8 cellular contexts compared by ENCODE assay signal in genomic region chr7:91288208-91288824, GRCh38. TPM values are rescaled to one million over a fixed set of nuclear protein-coding genes. Genes with fewer than 3 reads are reported as not detected.
DNase-seq lines count a peak whose midpoint lies in the region; ATAC-seq and TF ChIP-seq lines count a peak whose summit lies in the region.

No MANE protein-coding gene starts in this region.

- no peaks in the 10 kb centered on the region for H3K9me3 ChIP-seq in left lung

- H3K4me1 ChIP-seq in left lung = no peaks in the 10 kb centered on the region

- no peak overlapping the region for H3K27ac ChIP-seq in left lung

- H3K36me3 ChIP-seq in left lung = no peaks in the 10 kb centered on the region

- H3K4me3 ChIP-seq in left lung = no peak overlapping the region

- peak; percentile 33 to 50 for TF ChIP-seq CTCF in left lung (IDR thresholded peaks at IDR 0.05)

- H3K27me3 ChIP-seq in left lung = no peaks in the 10 kb centered on the region

- no peak overlapping the region for H3K27ac Mint-ChIP-seq in activated CD4-positive, alpha-beta T cell treated with anti-CD3 and anti-CD28 coated beads, Interleukin-2, amount 10 ng/mL, durations not matched to agents 24 days and 14 days
- H3K27ac Mint-ChIP-seq in activated CD8-positive, alpha-beta T cell treated with anti-CD3 and anti-CD28 coated beads, Interleukin-2, amount 10 ng/mL, durations not matched to agents 7 days and 5 days = no peak overlapping the region

- no peaks in the 10 kb centered on the region for H3K36me3 Mint-ChIP-seq in activated CD4-positive, alpha-beta T cell treated with anti-CD3 and anti-CD28 coated beads, Interleukin-2, amount 10 ng/mL, durations not matched to agents 24 days and 14 days (ENCODE audit: low read depth)
- H3K36me3 Mint-ChIP-seq in activated CD8-positive, alpha-beta T cell treated with anti-CD3 and anti-CD28 coated beads, Interleukin-2, amount 10 ng/mL, durations not matched to agents 7 days and 5 days (ENCODE audit: low read depth) = no peaks in the 10 kb centered on the region

- intact Hi-C loops in activated CD4-positive, alpha-beta T cell treated with anti-CD3 and anti-CD28 coated beads, Interleukin-2, amount 10 ng/mL, durations not matched to agents 24 days and 14 days (cut with micrococcal nuclease) = no loop called here
- intact Hi-C loops in left lung (cut with DNase I) = no loop called here

- H3K27me3 Mint-ChIP-seq in activated CD4-positive, alpha-beta T cell treated with anti-CD3 and anti-CD28 coated beads, Interleukin-2, amount 10 ng/mL, durations not matched to agents 24 days and 14 days = no peaks in the 10 kb centered on the region
- H3K27me3 Mint-ChIP-seq in activated CD8-positive, alpha-beta T cell treated with anti-CD3 and anti-CD28 coated beads, Interleukin-2, amount 10 ng/mL, durations not matched to agents 7 days and 5 days (ENCODE audit: low read depth) = no peaks in the 10 kb centered on the region

- no peak for ATAC-seq in activated CD8-positive, alpha-beta T cell treated with anti-CD3 and anti-CD28 coated beads, Interleukin-2, amount 10 ng/mL, durations not matched to agents 7 days and 5 days
- ATAC-seq in left lung = peak; percentile 89

- no peaks in the 10 kb centered on the region for H3K9me3 Mint-ChIP-seq in activated CD4-positive, alpha-beta T cell treated with anti-CD3 and anti-CD28 coated beads, Interleukin-2, amount 10 ng/mL, durations not matched to agents 24 days and 14 days
- no peaks in the 10 kb centered on the region for H3K9me3 Mint-ChIP-seq in activated CD8-positive, alpha-beta T cell treated with anti-CD3 and anti-CD28 coated beads, Interleukin-2, amount 10 ng/mL, durations not matched to agents 7 days and 5 days (ENCODE audit: insufficient read depth)

- H3K4me3 Mint-ChIP-seq in activated CD4-positive, alpha-beta T cell treated with anti-CD3 and anti-CD28 coated beads, Interleukin-2, amount 10 ng/mL, durations not matched to agents 24 days and 14 days = no peak overlapping the region
- no peak overlapping the region for H3K4me3 Mint-ChIP-seq in activated CD8-positive, alpha-beta T cell treated with anti-CD3 and anti-CD28 coated beads, Interleukin-2, amount 10 ng/mL, durations not matched to agents 7 days and 5 days

- CTCF ChIA-PET in activated CD8-positive, alpha-beta T cell treated with anti-CD3 and anti-CD28 coated beads, Interleukin-2, amount 10 ng/mL, durations not matched to agents 7 days and 5 days (lab: Charles Lee) = no interaction called here

- no peaks in the 10 kb centered on the region for H3K4me1 Mint-ChIP-seq in activated CD4-positive, alpha-beta T cell treated with anti-CD3 and anti-CD28 coated beads, Interleukin-2, amount 10 ng/mL, durations not matched to agents 24 days and 14 days
- H3K4me1 Mint-ChIP-seq in activated CD8-positive, alpha-beta T cell treated with anti-CD3 and anti-CD28 coated beads, Interleukin-2, amount 10 ng/mL, durations not matched to agents 7 days and 5 days (ENCODE audit: low read depth) = no peaks in the 10 kb centered on the region

- POLR2A ChIA-PET in activated CD8-positive, alpha-beta T cell treated with anti-CD3 and anti-CD28 coated beads, Interleukin-2, amount 10 ng/mL, durations not matched to agents 7 days and 5 days (lab: Charles Lee) = no interaction called here

- TF ChIP-seq EP300 in Ishikawa (IDR thresholded peaks at IDR 0.05; ENCODE audit: borderline replicate concordance) = no peak

- peak; percentile 39; the same call in 1 of the 2 replicates for TF ChIP-seq RAD21 in Ishikawa (IDR thresholded peaks at IDR 0.05; ENCODE audit: low read depth)

- peak; percentile 65 for DNase-seq in activated CD4-positive, alpha-beta T cell treated with anti-CD3 and anti-CD28 coated beads, Interleukin-2, amount 10 ng/mL, durations not matched to agents 24 days and 14 days
- no peak for DNase-seq in activated CD4-positive, alpha-beta T cell treated with anti-CD3 and anti-CD28 coated beads for 4 hours
- peak; percentile 31 for DNase-seq in activated CD8-positive, alpha-beta T cell treated with anti-CD3 and anti-CD28 coated beads, Interleukin-2, amount 10 ng/mL, durations not matched to agents 7 days and 5 days
- DNase-seq in left lung (peak in 1 of 2 donors; percentile 48), HuH-7 (ENCODE audit: low spot score) (no peak), NCI-H774 (lab: John Stamatoyannopoulos, UW) (no peak)
- no peak for DNase-seq in activated CD8-positive, alpha-beta memory T cell treated with anti-CD3 and anti-CD28 coated beads, Interleukin-2, amount 50 U/mL, for 4 hours

TF ChIP-seq in Ishikawa, 13 proteins besides CTCF, POLR2A, EP300 and RAD21:
- TF ChIP-seq USF1 (IDR thresholded peaks at IDR 0.05) (no peak), REST (IDR thresholded peaks at IDR 0.05; ENCODE audit: low read depth) (no peak), NFIC (IDR thresholded peaks at IDR 0.05) (no peak), CEBPB (IDR thresholded peaks at IDR 0.05) (no peak), ZBTB7A (IDR thresholded peaks at IDR 0.05; ENCODE audit: low read depth) (no peak), YY1 (IDR thresholded peaks at IDR 0.05; ENCODE audit: low read depth) (no peak), MAX (IDR thresholded peaks at IDR 0.05) (no peak), EGR1 (IDR thresholded peaks at IDR 0.05) (no peak), FOXM1 (IDR thresholded peaks at IDR 0.05; ENCODE audit: borderline replicate concordance, low read depth) (no peak), TCF12 (IDR thresholded peaks at IDR 0.05; ENCODE audit: low read depth) (no peak), CREB1 (IDR thresholded peaks at IDR 0.05; ENCODE audit: low read depth) (no peak), TEAD4 (IDR thresholded peaks at IDR 0.05) (no peak), TAF1 (IDR thresholded peaks at IDR 0.05; ENCODE audit: low read depth) (no peak)
TF ChIP-seq in Ishikawa: peak in this region for 0.

RNA-seq across cellular contexts. Expression of gene FZD1, which starts 24.1 kb away (rescaled TPM):
- 0.79 and 0.92 TPM in 2 replicates for total RNA-seq in activated CD4-positive, alpha-beta T cell treated with anti-CD3 and anti-CD28 coated beads, Interleukin-2, amount 10 ng/mL, durations not matched to agents 24 days and 14 days
- total RNA-seq in activated CD8-positive, alpha-beta T cell treated with anti-CD3 and anti-CD28 coated beads, Interleukin-2, amount 10 ng/mL, durations not matched to agents 7 days and 5 days = under 1 TPM; 0.24 to 0.26 TPM
- total RNA-seq in left lung = 10 to 100 TPM; 15.5 to 20.0 TPM

Comparison
In these comparisons a context has a peak if more than half of its experiments do, and no peak if none do; other contexts are left out.
1. DNase-seq: peak in activated CD4-positive, alpha-beta T cell treated with anti-CD3 and anti-CD28 coated beads, Interleukin-2, amount 10 ng/mL, durations not matched to agents 24 days and 14 days (single experiment) and activated CD8-positive, alpha-beta T cell treated with anti-CD3 and anti-CD28 coated beads, Interleukin-2, amount 10 ng/mL, durations not matched to agents 7 days and 5 days (single experiment); none in activated CD4-positive, alpha-beta T cell treated with anti-CD3 and anti-CD28 coated beads for 4 hours (0 of 2), HuH-7 (single experiment), NCI-H774 (single experiment) and activated CD8-positive, alpha-beta memory T cell treated with anti-CD3 and anti-CD28 coated beads, Interleukin-2, amount 50 U/mL, for 4 hours (single experiment).